9 cellular contexts compared by ENCODE assay signal in the genomic region with DNA sequence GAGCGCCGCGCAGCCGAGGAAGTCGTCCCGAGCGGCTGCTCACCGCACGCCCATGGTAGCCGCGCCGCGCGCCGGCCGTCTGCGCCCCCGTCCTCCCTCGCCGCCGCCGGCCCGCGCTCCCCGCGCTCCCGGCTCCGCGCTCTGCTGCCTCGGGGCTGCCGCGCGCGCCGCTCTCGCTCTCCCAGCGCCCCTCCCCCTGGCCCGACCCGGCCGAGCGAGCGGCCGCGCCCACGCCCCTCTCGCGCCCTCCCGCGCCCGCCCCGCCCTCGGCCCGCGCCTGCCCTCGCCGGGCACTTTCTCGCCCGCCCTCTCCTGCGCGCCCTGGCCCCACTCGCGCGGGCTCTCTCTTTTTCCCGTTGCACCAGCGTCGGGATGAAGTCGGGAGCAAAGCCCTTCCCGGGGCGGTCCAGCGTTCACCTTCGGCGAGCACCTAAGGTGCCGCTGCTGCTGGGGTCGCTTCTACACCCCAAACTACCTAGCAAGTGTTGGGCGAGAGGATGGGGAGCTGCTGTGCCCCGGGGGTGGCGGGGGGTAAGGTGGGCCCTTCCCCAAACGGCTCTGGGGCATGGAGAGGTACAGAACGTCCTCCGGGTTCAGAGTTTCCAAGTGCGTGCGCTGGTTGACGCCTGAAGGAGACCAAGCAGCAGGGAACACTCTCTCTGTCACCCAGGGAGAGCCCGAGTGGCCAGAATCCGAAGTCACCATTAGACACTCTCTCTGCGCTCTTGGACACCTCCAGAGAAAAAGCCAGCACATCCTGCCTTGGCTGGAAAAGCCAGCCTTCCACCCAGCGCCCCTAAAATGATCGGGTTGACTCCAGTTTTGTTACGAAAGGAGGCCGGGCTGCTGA. TPM values are rescaled to one million over a fixed set of nuclear protein-coding genes. Genes with fewer than 3 reads are reported as not detected.
DNase-seq lines count a peak whose midpoint lies in the region; TF ChIP-seq lines count a peak whose summit lies in the region.
"Had no signal": no experiment of that assay in that cellular context is flagged by ENCODE, and none has a peak within 500 bp of the region (broad histone marks: within the 10 kb centered on the region; RNA-seq: fewer than 3 reads in every experiment).

A gene (minus strand): TSS at position 146 of the 850 bp plus-strand sequence. CDS start 187 bp downstream, outside the sequence.

- peaks cover 9% of the 10 kb centered on the region for H3K4me1 Mint-ChIP-seq in activated naive CD4-positive, alpha-beta T cell treated with anti-CD3 and anti-CD28 coated beads for 36 hours (ENCODE audit: low read depth)
- H3K4me1 Mint-ChIP-seq in activated naive CD4-positive, alpha-beta T cell treated with anti-CD3 and anti-CD28 coated beads, Interleukin-2, amount 10 ng/mL, durations not matched to agents 7 days and 5 days = peaks cover 8% of the 10 kb centered on the region
- peaks cover 0 to 12% (median 0%) of the 10 kb centered on the region in 3 donors for H3K4me1 Mint-ChIP-seq in CD8-positive, alpha-beta memory T cell

- H3K4me1 ChIP-seq in ectodermal cell (ENCODE audit: control insufficient read depth, insufficient read depth, low read length) (peaks cover 7% of the 10 kb centered on the region), uterus (no peaks in the 10 kb centered on the region)
- no peaks in the 10 kb centered on the region for H3K4me1 ChIP-seq in CD8-positive, alpha-beta memory T cell (ENCODE audit: insufficient read depth, low read length)

- no peak within 1 kb of the TSS for H3K27ac Mint-ChIP-seq in activated naive CD4-positive, alpha-beta T cell treated with anti-CD3 and anti-CD28 coated beads for 36 hours
- H3K27ac Mint-ChIP-seq in activated naive CD4-positive, alpha-beta T cell treated with anti-CD3 and anti-CD28 coated beads, Interleukin-2, amount 10 ng/mL, durations not matched to agents 7 days and 5 days = no peak within 1 kb of the TSS
- no peak within 1 kb of the TSS for H3K27ac Mint-ChIP-seq in CD8-positive, alpha-beta memory T cell

- H3K4me3 ChIP-seq in ectodermal cell (ENCODE audit: insufficient read depth, low read depth, low read length) = peak within 1 kb of the TSS; percentile 79
- peak within 1 kb of the TSS; percentile 43 for H3K4me3 ChIP-seq in uterus
- no peak within 1 kb of the TSS for H3K4me3 ChIP-seq in CD8-positive, alpha-beta memory T cell (ENCODE audit: low read length)

- peaks cover 46% of the 10 kb centered on the region for H3K27me3 ChIP-seq in ectodermal cell (ENCODE audit: control insufficient read depth, insufficient read depth, low read length, poor library complexity, severe bottlenecking)
- H3K27me3 ChIP-seq in uterus = no peaks in the 10 kb centered on the region
- H3K27me3 ChIP-seq in CD8-positive, alpha-beta memory T cell (ENCODE audit: insufficient read depth, low read length, poor library complexity, severe bottlenecking) = no peaks in the 10 kb centered on the region

- H3K36me3 Mint-ChIP-seq in activated naive CD4-positive, alpha-beta T cell treated with anti-CD3 and anti-CD28 coated beads for 36 hours (ENCODE audit: low read depth) = no peaks in the 10 kb centered on the region
- H3K36me3 Mint-ChIP-seq in activated naive CD4-positive, alpha-beta T cell treated with anti-CD3 and anti-CD28 coated beads, Interleukin-2, amount 10 ng/mL, durations not matched to agents 7 days and 5 days = no peaks in the 10 kb centered on the region
- H3K36me3 Mint-ChIP-seq in CD8-positive, alpha-beta memory T cell = no peaks in the 10 kb centered on the region

- POLR2A ChIA-PET in CD8-positive, alpha-beta memory T cell (lab: Charles Lee) = no interaction called here

- H3K9me3 Mint-ChIP-seq in activated naive CD4-positive, alpha-beta T cell treated with anti-CD3 and anti-CD28 coated beads for 36 hours = no peaks in the 10 kb centered on the region
- H3K9me3 Mint-ChIP-seq in activated naive CD4-positive, alpha-beta T cell treated with anti-CD3 and anti-CD28 coated beads, Interleukin-2, amount 10 ng/mL, durations not matched to agents 7 days and 5 days = no peaks in the 10 kb centered on the region
- peaks cover 0 to 2% (median 0%) of the 10 kb centered on the region in 5 donors for H3K9me3 Mint-ChIP-seq in CD8-positive, alpha-beta memory T cell

- peaks cover 37% of the 10 kb centered on the region for H3K27me3 Mint-ChIP-seq in activated naive CD4-positive, alpha-beta T cell treated with anti-CD3 and anti-CD28 coated beads for 36 hours (ENCODE audit: low read depth)
- peaks cover 66% of the 10 kb centered on the region for H3K27me3 Mint-ChIP-seq in activated naive CD4-positive, alpha-beta T cell treated with anti-CD3 and anti-CD28 coated beads, Interleukin-2, amount 10 ng/mL, durations not matched to agents 7 days and 5 days
- H3K27me3 Mint-ChIP-seq in CD8-positive, alpha-beta memory T cell = peaks cover 36 to 39% of the 10 kb centered on the region in 2 donors

- peak in 1 of 2 donors; percentile 17 for TF ChIP-seq POLR2A in uterus (IDR thresholded peaks at IDR 0.05)

- CTCF ChIA-PET in activated naive CD4-positive, alpha-beta T cell treated with anti-CD3 and anti-CD28 coated beads for 36 hours (lab: Charles Lee) = no interaction called here
- CTCF ChIA-PET in activated naive CD4-positive, alpha-beta T cell treated with anti-CD3 and anti-CD28 coated beads, Interleukin-2, amount 10 ng/mL, durations not matched to agents 7 days and 5 days (lab: Charles Lee) = no interaction called here
- CTCF ChIA-PET in CD8-positive, alpha-beta memory T cell (lab: Charles Lee) = no interaction called here

- intact Hi-C loops in activated naive CD4-positive, alpha-beta T cell treated with anti-CD3 and anti-CD28 coated beads for 36 hours (cut with micrococcal nuclease) = no loop called here
- intact Hi-C loops in uterus (cut with DNase I; ENCODE audit: low total_unique reads) = no loop called here

- 1% methylated on average over 90 of the region's 90 CpGs for WGBS in ectodermal cell, 2 experiments

- H3K27ac ChIP-seq in ectodermal cell (ENCODE audit: insufficient read depth, low read depth, low read length, poor library complexity, severe bottlenecking) (no peak within 1 kb of the TSS), uterus (peak within 1 kb of the TSS; percentile 65 to 68)
- no peak within 1 kb of the TSS for H3K27ac ChIP-seq in CD8-positive, alpha-beta memory T cell (ENCODE audit: low read depth, low read length)
- H3K27ac ChIP-seq: epithelial cell of prostate had no signal

- TF ChIP-seq CTCF in uterus (IDR thresholded peaks at IDR 0.05) = no peak

- no peaks in the 10 kb centered on the region for H3K36me3 ChIP-seq in ectodermal cell (ENCODE audit: control insufficient read depth, insufficient read depth, low read length)
- no peaks in the 10 kb centered on the region for H3K36me3 ChIP-seq in uterus
- no peaks in the 10 kb centered on the region for H3K36me3 ChIP-seq in CD8-positive, alpha-beta memory T cell (ENCODE audit: insufficient read depth, low read length)

- H3K9me3 ChIP-seq in ectodermal cell (ENCODE audit: control insufficient read depth, low read length) = no peaks in the 10 kb centered on the region
- H3K9me3 ChIP-seq in uterus = no peaks in the 10 kb centered on the region
- H3K9me3 ChIP-seq in CD8-positive, alpha-beta memory T cell (ENCODE audit: low read length) = no peaks in the 10 kb centered on the region

- H3K4me3 Mint-ChIP-seq in activated naive CD4-positive, alpha-beta T cell treated with anti-CD3 and anti-CD28 coated beads for 36 hours = peak within 1 kb of the TSS; percentile 32
- H3K4me3 Mint-ChIP-seq in activated naive CD4-positive, alpha-beta T cell treated with anti-CD3 and anti-CD28 coated beads, Interleukin-2, amount 10 ng/mL, durations not matched to agents 7 days and 5 days = no peak within 1 kb of the TSS
- H3K4me3 Mint-ChIP-seq in CD8-positive, alpha-beta memory T cell = peak within 1 kb of the TSS in 1 of 7 donors; percentile 16

- no peak for DNase-seq in activated naive CD4-positive, alpha-beta T cell treated with anti-CD3 and anti-CD28 coated beads for 36 hours
- DNase-seq in activated naive CD4-positive, alpha-beta T cell treated with anti-CD3 and anti-CD28 coated beads, Interleukin-2, amount 10 ng/mL, durations not matched to agents 7 days and 5 days = no peak
- peak; percentile 24 for DNase-seq in midbrain (lab: John Stamatoyannopoulos, UW)
- peak; percentile 21 to 55 for DNase-seq in uterus
- no peak for DNase-seq in CD8-positive, alpha-beta memory T cell
- DNase-seq in stimulated activated CD4-positive, alpha-beta T cell treated with anti-CD3 and anti-CD28 coated beads, Interleukin-4, amount 100 ng/mL, for 4 hours = no peak
- no peak for DNase-seq in HK-2 (ENCODE audit: unreplicated experiment)

RNA-seq across cellular contexts. Expression of the gene that starts here (rescaled TPM):
- total RNA-seq in activated naive CD4-positive, alpha-beta T cell treated with anti-CD3 and anti-CD28 coated beads for 36 hours = not detected
- 108 TPM for polyA plus RNA-seq in ectodermal cell (2013, experiment 1 of 4)
- polyA plus RNA-seq in ectodermal cell (2013, experiment 2 of 4) = 117 TPM
- 73.4 TPM for polyA plus RNA-seq in ectodermal cell (2013, experiment 3 of 4)
- polyA plus RNA-seq in ectodermal cell (2013, experiment 4 of 4) = 89.7 TPM
- total RNA-seq in uterus = 10 to 100 TPM; 20.2 to 81.3 (median 29.1) TPM
- under 1 TPM in 1 of 2 experiments, not detected in 1; 0.04 TPM for total RNA-seq in CD8-positive, alpha-beta memory T cell
- polyA plus RNA-seq in CD8-positive, alpha-beta memory T cell = not detected

Comparison
In these comparisons a context has a peak if more than half of its experiments do, and no peak if none do; other contexts are left out.
1. RNA of the gene that starts here (total RNA-seq): 20.2 to 81.3 TPM in uterus; 0.04 TPM in CD8-positive, alpha-beta memory T cell and not detected in activated naive CD4-positive, alpha-beta T cell treated with anti-CD3 and anti-CD28 coated beads for 36 hours; every median in the first group is over 10 times any median in the second.
2. DNase-seq: peak in midbrain (single experiment) and uterus (2 of 2); none in activated naive CD4-positive, alpha-beta T cell treated with anti-CD3 and anti-CD28 coated beads for 36 hours (single experiment), activated naive CD4-positive, alpha-beta T cell treated with anti-CD3 and anti-CD28 coated beads, Interleukin-2, amount 10 ng/mL, durations not matched to agents 7 days and 5 days (single experiment), CD8-positive, alpha-beta memory T cell (0 of 5), stimulated activated CD4-positive, alpha-beta T cell treated with anti-CD3 and anti-CD28 coated beads, Interleukin-4, amount 100 ng/mL, for 4 hours (0 of 2) and HK-2 (single experiment).
3. H3K27ac ChIP-seq: peak in uterus (2 of 2); none in ectodermal cell (single experiment) and CD8-positive, alpha-beta memory T cell (single experiment).